In genomic region chr10:9188022-9188810, GRCh38 we compare ENCODE assay signal across 17 cellular contexts.
"Had no signal": no experiment of that assay in that cellular context is flagged by ENCODE, and none has a peak within 500 bp of the region (broad histone marks: within the 10 kb centered on the region; RNA-seq: fewer than 3 reads in every experiment).

No MANE protein-coding gene starts in this region.

- H3K4me3 ChIP-seq: adrenal gland, left ventricle myocardium inferior, psoas muscle, tibial nerve had no signal

- H3K9me3 ChIP-seq: adrenal gland, left ventricle myocardium inferior, psoas muscle, tibial nerve had no signal

- H3K36me3 ChIP-seq: adrenal gland, left ventricle myocardium inferior, tibial nerve had no signal

- H3K27me3 ChIP-seq: adrenal gland, tibial nerve had no signal

- ATAC-seq: activated CD8-positive, alpha-beta T cell treated with anti-CD3 and anti-CD28 coated beads, Interleukin-2, amount 10 ng/mL, durations not matched to agents 7 days and 5 days; activated T-helper 17 cell treated with anti-CD3 and anti-CD28 coated beads, Interleukin-2, amount 50 U/mL, for 72 hours; effector memory CD8-positive, alpha-beta T cell; psoas muscle; sciatic nerve; stimulated activated naive B cell treated with anti-CD40 and anti-IgM and Interleukin-4, amounts not matched to agents 10 μg/mL and 1 μg/mL and 100 μg/mL, for 72 hours; WTC11 had no signal

- DNase-seq: activated CD4-positive, alpha-beta T cell treated with anti-CD3 and anti-CD28 coated beads for 48 hours; activated CD8-positive, alpha-beta memory T cell treated with anti-CD3 and anti-CD28 coated beads, Interleukin-2, amount 50 U/mL, for 48 hours; activated CD8-positive, alpha-beta T cell treated with anti-CD3 and anti-CD28 coated beads, Interleukin-2, amount 10 ng/mL, durations not matched to agents 7 days and 5 days; activated naive CD4-positive, alpha-beta T cell treated with anti-CD3 and anti-CD28 coated beads, Interleukin-2, amount 50 U/mL, for 16 hours; adrenal gland; central memory CD4-positive, alpha-beta T cell; effector memory CD8-positive, alpha-beta T cell; glutamatergic neuron; left ventricle myocardium inferior; mesendoderm; psoas muscle; stimulated activated CD4-positive, alpha-beta T cell treated with anti-CD3 and anti-CD28 coated beads, Interleukin-2, amount 100 ng/mL, for 24 hours; stimulated activated naive B cell treated with anti-CD40 and anti-IgM and Interleukin-4, amounts not matched to agents 10 μg/mL and 1 μg/mL and 100 μg/mL, for 72 hours had no signal

- H3K27ac ChIP-seq: adrenal gland, left ventricle myocardium inferior, psoas muscle, tibial nerve had no signal
